Comparison of ENCODE assay signal across 9 cellular contexts in the genomic region with DNA sequence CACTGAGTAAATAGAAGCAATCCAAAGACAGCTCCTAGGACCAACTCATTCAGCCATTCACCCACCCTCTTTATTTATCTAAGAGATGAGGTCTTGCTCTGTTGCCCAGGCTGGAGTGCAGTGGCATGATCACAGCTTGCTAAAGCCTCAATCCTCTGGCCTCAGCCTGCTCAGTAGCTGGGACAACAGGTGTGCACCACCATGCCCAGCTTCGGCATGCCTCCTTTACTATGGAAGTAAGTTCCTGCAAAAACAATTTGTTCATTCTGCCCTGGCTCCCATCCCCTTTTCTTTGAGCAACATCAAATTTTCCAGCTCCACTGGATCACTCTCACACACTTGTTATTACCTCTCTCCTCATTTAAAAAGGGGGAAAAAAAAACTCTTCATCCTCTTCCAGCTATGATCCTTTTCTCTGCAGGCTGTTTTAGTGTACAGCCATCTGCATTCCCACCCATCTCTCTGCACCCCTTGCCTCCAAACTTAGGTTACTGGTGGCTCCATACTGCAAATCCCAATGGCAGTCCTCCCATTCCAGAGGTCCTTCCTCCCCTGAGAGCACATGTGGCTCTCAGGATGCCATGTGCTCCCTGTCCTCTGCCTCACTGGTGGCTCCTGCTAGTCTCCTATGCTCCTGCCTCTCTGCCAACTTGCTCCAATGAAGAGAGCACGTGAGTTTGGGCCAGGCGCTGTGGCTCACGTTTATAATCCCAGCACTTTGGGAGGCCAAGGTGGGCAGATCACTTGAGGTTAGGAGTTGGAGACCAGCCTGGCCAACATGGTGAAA. TPM values are rescaled to one million over a fixed set of nuclear protein-coding genes. Genes with fewer than 3 reads are reported as not detected.
DNase-seq lines count a peak whose midpoint lies in the region; ATAC-seq and TF ChIP-seq lines count a peak whose summit lies in the region.
"Had no signal": no experiment of that assay in that cellular context is flagged by ENCODE, and none has a peak within 500 bp of the region (broad histone marks: within the 10 kb centered on the region; RNA-seq: fewer than 3 reads in every experiment).

No MANE protein-coding gene starts in this region.

- CTCF ChIA-PET in activated CD8-positive, alpha-beta memory T cell treated with anti-CD3 and anti-CD28 coated beads, Interleukin-2, amount 10 ng/mL, durations not matched to agents 7 days and 5 days (lab: Charles Lee), result interaction anchor here (3.9 to 9.4 kb wide), 2 partner anchors 21 to 25 kb away, joined by 24 to 233 read pairs; a partner anchor contains a TSS

- peaks cover 61% of the 10 kb centered on the region for H3K4me1 Mint-ChIP-seq in activated CD8-positive, alpha-beta memory T cell treated with anti-CD3 and anti-CD28 coated beads, Interleukin-2, amount 10 ng/mL, durations not matched to agents 7 days and 5 days
- H3K4me1 Mint-ChIP-seq in activated naive CD8-positive, alpha-beta T cell treated with anti-CD3 and anti-CD28 coated beads, Interleukin-2, amount 50 U/mL, for 24 hours, result peaks cover 48% of the 10 kb centered on the region
- peaks cover 19% of the 10 kb centered on the region for H3K4me1 Mint-ChIP-seq in progenitor cell of endocrine pancreas (ENCODE audit: low read depth)

- H3K36me3 Mint-ChIP-seq in activated CD8-positive, alpha-beta memory T cell treated with anti-CD3 and anti-CD28 coated beads, Interleukin-2, amount 10 ng/mL, durations not matched to agents 7 days and 5 days, result peaks cover 8% of the 10 kb centered on the region
- peaks cover 14% of the 10 kb centered on the region for H3K36me3 Mint-ChIP-seq in activated naive CD8-positive, alpha-beta T cell treated with anti-CD3 and anti-CD28 coated beads, Interleukin-2, amount 50 U/mL, for 24 hours (ENCODE audit: low read depth)
- peaks cover 5% of the 10 kb centered on the region for H3K36me3 Mint-ChIP-seq in progenitor cell of endocrine pancreas (ENCODE audit: insufficient read depth)

- TF ChIP-seq CTCF in progenitor cell of endocrine pancreas (IDR thresholded peaks at IDR 0.05; ENCODE audit: unreplicated experiment), result no peak

- DNase-seq in activated CD8-positive, alpha-beta memory T cell treated with anti-CD3 and anti-CD28 coated beads, Interleukin-2, amount 10 ng/mL, durations not matched to agents 7 days and 5 days, result no peak
- no peak for DNase-seq in activated CD8-positive, alpha-beta memory T cell treated with anti-CD3 and anti-CD28 coated beads, Interleukin-2, amount 50 U/mL, for 4 hours
- no peak for DNase-seq in activated naive CD8-positive, alpha-beta T cell treated with anti-CD3 and anti-CD28 coated beads, Interleukin-2, amount 50 U/mL, for 24 hours
- no peak for DNase-seq in progenitor cell of endocrine pancreas (ENCODE audit: low spot score, unreplicated experiment)
- no peak for DNase-seq in activated CD4-positive, CD25-positive, alpha-beta regulatory T cell (lab: John Stamatoyannopoulos, UW)
- DNase-seq: activated gamma-delta T cell treated with Interleukin-2 at 50 U/mL for 16 hours, NCI-H1105 treated with DMSO at 0.1 percent for 48 hours had no signal

- peak overlapping the region; percentile 2 for H3K27ac Mint-ChIP-seq in activated CD8-positive, alpha-beta memory T cell treated with anti-CD3 and anti-CD28 coated beads, Interleukin-2, amount 10 ng/mL, durations not matched to agents 7 days and 5 days
- peak overlapping the region; percentile 63 for H3K27ac Mint-ChIP-seq in activated naive CD8-positive, alpha-beta T cell treated with anti-CD3 and anti-CD28 coated beads, Interleukin-2, amount 50 U/mL, for 24 hours
- peak overlapping the region; percentile 80 for H3K27ac Mint-ChIP-seq in progenitor cell of endocrine pancreas

- H3K9me3 Mint-ChIP-seq in activated CD8-positive, alpha-beta memory T cell treated with anti-CD3 and anti-CD28 coated beads, Interleukin-2, amount 10 ng/mL, durations not matched to agents 7 days and 5 days (ENCODE audit: low read depth), result no peaks in the 10 kb centered on the region
- H3K9me3 Mint-ChIP-seq in activated naive CD8-positive, alpha-beta T cell treated with anti-CD3 and anti-CD28 coated beads, Interleukin-2, amount 50 U/mL, for 24 hours, result no peaks in the 10 kb centered on the region
- no peaks in the 10 kb centered on the region for H3K9me3 Mint-ChIP-seq in progenitor cell of endocrine pancreas (ENCODE audit: low read depth)

- ATAC-seq in activated CD8-positive, alpha-beta memory T cell treated with anti-CD3 and anti-CD28 coated beads, Interleukin-2, amount 10 ng/mL, durations not matched to agents 7 days and 5 days, result no peak
- no peak for ATAC-seq in activated naive CD8-positive, alpha-beta T cell treated with anti-CD3 and anti-CD28 coated beads, Interleukin-2, amount 50 U/mL, for 24 hours
- no peak for ATAC-seq in HG02678 (IDR thresholded peaks at IDR 0.05; ENCODE audit: unreplicated experiment)

- H3K27me3 Mint-ChIP-seq in activated CD8-positive, alpha-beta memory T cell treated with anti-CD3 and anti-CD28 coated beads, Interleukin-2, amount 10 ng/mL, durations not matched to agents 7 days and 5 days, result no peaks in the 10 kb centered on the region
- H3K27me3 Mint-ChIP-seq in activated naive CD8-positive, alpha-beta T cell treated with anti-CD3 and anti-CD28 coated beads, Interleukin-2, amount 50 U/mL, for 24 hours, result no peaks in the 10 kb centered on the region
- no peaks in the 10 kb centered on the region for H3K27me3 Mint-ChIP-seq in progenitor cell of endocrine pancreas

- no peak overlapping the region for H3K4me3 Mint-ChIP-seq in activated CD8-positive, alpha-beta memory T cell treated with anti-CD3 and anti-CD28 coated beads, Interleukin-2, amount 10 ng/mL, durations not matched to agents 7 days and 5 days
- peak overlapping the region; percentile 92 for H3K4me3 Mint-ChIP-seq in activated naive CD8-positive, alpha-beta T cell treated with anti-CD3 and anti-CD28 coated beads, Interleukin-2, amount 50 U/mL, for 24 hours
- H3K4me3 Mint-ChIP-seq in progenitor cell of endocrine pancreas (ENCODE audit: low read depth), result peak overlapping the region; percentile 95

RNA-seq across cellular contexts. Expression of a gene that starts 2.2 kb away (rescaled TPM):
- 10 to 100 TPM; 55.1 to 67.2 TPM for total RNA-seq in activated CD8-positive, alpha-beta memory T cell treated with anti-CD3 and anti-CD28 coated beads, Interleukin-2, amount 10 ng/mL, durations not matched to agents 7 days and 5 days
- 48.7 and 56.5 TPM in 2 replicates for total RNA-seq in progenitor cell of endocrine pancreas

RNA-seq across cellular contexts. Expression of a gene that starts 18.2 kb away (rescaled TPM):
- total RNA-seq in activated CD8-positive, alpha-beta memory T cell treated with anti-CD3 and anti-CD28 coated beads, Interleukin-2, amount 10 ng/mL, durations not matched to agents 7 days and 5 days, result not detected
- 3.2 and 9.0 TPM in 2 replicates for total RNA-seq in progenitor cell of endocrine pancreas
- total RNA-seq: NCI-H460 had no signal

RNA-seq across cellular contexts. Expression of a gene that starts 20.6 kb away (rescaled TPM):
- 10 to 100 TPM; 34.1 to 58.8 TPM for total RNA-seq in activated CD8-positive, alpha-beta memory T cell treated with anti-CD3 and anti-CD28 coated beads, Interleukin-2, amount 10 ng/mL, durations not matched to agents 7 days and 5 days
- total RNA-seq in progenitor cell of endocrine pancreas, result 1.6 and 2.7 TPM in 2 replicates
- total RNA-seq: NCI-H460 had no signal

RNA-seq across cellular contexts. Expression of a gene that starts 27.9 kb away (rescaled TPM):
- total RNA-seq in activated CD8-positive, alpha-beta memory T cell treated with anti-CD3 and anti-CD28 coated beads, Interleukin-2, amount 10 ng/mL, durations not matched to agents 7 days and 5 days, result 10 to 100 TPM; 33.0 to 36.2 TPM
- total RNA-seq in progenitor cell of endocrine pancreas, result 36.1 and 38.5 TPM in 2 replicates

RNA-seq across cellular contexts. Expression of a gene that starts 40.5 kb away (rescaled TPM):
- total RNA-seq in activated CD8-positive, alpha-beta memory T cell treated with anti-CD3 and anti-CD28 coated beads, Interleukin-2, amount 10 ng/mL, durations not matched to agents 7 days and 5 days, result 1 to 10 TPM; 6.3 to 7.1 TPM
- 31.9 and 33.6 TPM in 2 replicates for total RNA-seq in progenitor cell of endocrine pancreas

Comparison
In these comparisons a context has a peak if more than half of its experiments do, and no peak if none do; other contexts are left out.
1. H3K27ac Mint-ChIP-seq: peak in every context shown above with its lines; median percentile 80 in progenitor cell of endocrine pancreas; 63 in activated naive CD8-positive, alpha-beta T cell treated with anti-CD3 and anti-CD28 coated beads, Interleukin-2, amount 50 U/mL, for 24 hours; 2 in activated CD8-positive, alpha-beta memory T cell treated with anti-CD3 and anti-CD28 coated beads, Interleukin-2, amount 10 ng/mL, durations not matched to agents 7 days and 5 days.